12 cellular contexts compared by ENCODE assay signal in genomic region chrX:39897741-39898097, GRCh38.
DNase-seq lines count a peak whose midpoint lies in the region; ATAC-seq and TF ChIP-seq lines count a peak whose summit lies in the region.
"Had no signal": no experiment of that assay in that cellular context is flagged by ENCODE, and none has a peak within 500 bp of the region (broad histone marks: within the 10 kb centered on the region; RNA-seq: fewer than 3 reads in every experiment).

No MANE protein-coding gene starts in this region.

- peaks cover 59% of the 10 kb centered on the region for H3K4me1 ChIP-seq in HUES6 (ENCODE audit: control insufficient read depth, insufficient read depth, low read length)
- peaks cover 36% of the 10 kb centered on the region for H3K4me1 ChIP-seq in SJCRH30
- H3K4me1 ChIP-seq in fibroblast of lung (ENCODE audit: control insufficient read depth, extremely low read depth, insufficient read depth, low read length): peaks cover 4% of the 10 kb centered on the region
- peaks cover 12 to 20% of the 10 kb centered on the region in 2 experiments for H3K4me1 ChIP-seq in trophoblast cell (ENCODE audit: control insufficient read depth in 1 of 2, insufficient read depth in 2 of 2, low read length in 2 of 2)
- H3K4me1 ChIP-seq in CD8-positive, alpha-beta memory T cell (ENCODE audit: insufficient read depth, low read length): no peaks in the 10 kb centered on the region

- CTCF ChIA-PET in CD8-positive, alpha-beta memory T cell (lab: Charles Lee): no interaction called here

- H3K14ac ChIP-seq in trophoblast cell (ENCODE audit: low read length): no peak overlapping the region

- no peaks in the 10 kb centered on the region for H3K36me3 Mint-ChIP-seq in CD8-positive, alpha-beta memory T cell
- H3K36me3 Mint-ChIP-seq: CD4-positive, CD25-positive, alpha-beta regulatory T cell; stimulated activated effector memory CD8-positive, alpha-beta T cell treated with anti-CD3 and anti-CD28 coated beads, Interleukin-12 subunit alpha, Interleukin-12 subunit beta, amount 100 ng/mL, for 72 hours had no signal

- no peaks in the 10 kb centered on the region for H3K4me1 Mint-ChIP-seq in CD8-positive, alpha-beta memory T cell
- H3K4me1 Mint-ChIP-seq: CD4-positive, CD25-positive, alpha-beta regulatory T cell had no signal

- no peaks in the 10 kb centered on the region for H3K79me2 ChIP-seq in fibroblast of lung (ENCODE audit: control insufficient read depth, insufficient read depth, low read length)
- H3K79me2 ChIP-seq in trophoblast cell (ENCODE audit: control insufficient read depth, insufficient read depth, low read length, poor library complexity): peaks cover 2% of the 10 kb centered on the region

- H3K4ac ChIP-seq in trophoblast cell (ENCODE audit: low read depth, low read length): no peak overlapping the region

- H4K20me1 ChIP-seq in fibroblast of lung (ENCODE audit: control insufficient read depth, extremely low read depth, insufficient read depth, low read length): no peaks in the 10 kb centered on the region

- peaks cover 12% of the 10 kb centered on the region for H3K79me1 ChIP-seq in trophoblast cell (ENCODE audit: low read length)

- H3K9ac ChIP-seq in HUES6 (ENCODE audit: low read length): peak overlapping the region; percentile 55
- H3K9ac ChIP-seq in fibroblast of lung (ENCODE audit: insufficient read depth, low read length): no peak overlapping the region
- H3K9ac ChIP-seq in trophoblast cell (ENCODE audit: low read length): no peak overlapping the region

- no peak overlapping the region for H3K23ac ChIP-seq in trophoblast cell (ENCODE audit: low read length)

- H3K36me3 ChIP-seq in HUES6 (ENCODE audit: control insufficient read depth, insufficient read depth, low read length): no peaks in the 10 kb centered on the region
- H3K36me3 ChIP-seq in SJCRH30: no peaks in the 10 kb centered on the region
- no peaks in the 10 kb centered on the region for H3K36me3 ChIP-seq in fibroblast of lung (ENCODE audit: control insufficient read depth, insufficient read depth, low read length)
- H3K36me3 ChIP-seq in trophoblast cell (ENCODE audit: control insufficient read depth in 1 of 2, insufficient read depth in 2 of 2, low read length in 2 of 2): no peaks in the 10 kb centered on the region
- H3K36me3 ChIP-seq in CD8-positive, alpha-beta memory T cell (ENCODE audit: insufficient read depth, low read length): no peaks in the 10 kb centered on the region

- no peak overlapping the region for H3K27ac Mint-ChIP-seq in CD8-positive, alpha-beta memory T cell
- H3K27ac Mint-ChIP-seq: CD4-positive, CD25-positive, alpha-beta regulatory T cell; stimulated activated effector memory CD8-positive, alpha-beta T cell treated with anti-CD3 and anti-CD28 coated beads, Interleukin-12 subunit alpha, Interleukin-12 subunit beta, amount 100 ng/mL, for 72 hours had no signal

- no peak overlapping the region for H3K4me3 Mint-ChIP-seq in CD8-positive, alpha-beta memory T cell
- H3K4me3 Mint-ChIP-seq: stimulated activated effector memory CD8-positive, alpha-beta T cell treated with anti-CD3 and anti-CD28 coated beads, Interleukin-12 subunit alpha, Interleukin-12 subunit beta, amount 100 ng/mL, for 72 hours had no signal

- H3K18ac ChIP-seq in trophoblast cell (ENCODE audit: low read length): no peak overlapping the region

- peak overlapping the region; percentile 87 for H2BK12ac ChIP-seq in trophoblast cell (ENCODE audit: low read length)

- H3K4me2 ChIP-seq in fibroblast of lung (ENCODE audit: extremely low read depth, insufficient read depth, low read length): peak overlapping the region; percentile 23
- H3K4me2 ChIP-seq in trophoblast cell (ENCODE audit: low read length): peak overlapping the region; percentile 44

- H3K4me3 ChIP-seq in HUES6 (ENCODE audit: low read depth, low read length) (no peak overlapping the region; the same call in 1 of the 2 replicates), SJCRH30 (peak overlapping the region; percentile 43), fibroblast of lung (replicated peaks in 1 of 4; ENCODE audit: control extremely low read depth in 1 of 4, insufficient read depth in 1 of 4, low read depth in 3 of 4, low read length in 4 of 4) (no peak overlapping the region), trophoblast cell (ENCODE audit: low read depth, low read length) (no peak overlapping the region)
- no peak overlapping the region for H3K4me3 ChIP-seq in CD8-positive, alpha-beta memory T cell (ENCODE audit: low read length)

- H2BK120ac ChIP-seq in trophoblast cell (ENCODE audit: insufficient read depth, low read length, poor library complexity): no peak overlapping the region

- peaks cover 0 to 13% of the 10 kb centered on the region in 2 donors for H3K27me3 Mint-ChIP-seq in CD8-positive, alpha-beta memory T cell
- H3K27me3 Mint-ChIP-seq: CD4-positive, CD25-positive, alpha-beta regulatory T cell had no signal

- peak overlapping the region; percentile 28 for H4K91ac ChIP-seq in trophoblast cell (ENCODE audit: low read depth, low read length)

- no peak overlapping the region for H2AK5ac ChIP-seq in trophoblast cell (ENCODE audit: low read length)

- H2AFZ ChIP-seq in fibroblast of lung (ENCODE audit: low read length): no peak overlapping the region
- H2AFZ ChIP-seq in trophoblast cell (ENCODE audit: insufficient read depth, low read length, poor library complexity): no peak overlapping the region

- POLR2A ChIA-PET in CD8-positive, alpha-beta memory T cell (lab: Charles Lee): no interaction called here

- peak overlapping the region; percentile 30 for H4K12ac ChIP-seq in trophoblast cell (ENCODE audit: low read depth, low read length)

- H2BK5ac ChIP-seq in trophoblast cell (ENCODE audit: low read depth, low read length, poor library complexity): no peak overlapping the region

- H4K8ac ChIP-seq in trophoblast cell (ENCODE audit: low read depth, low read length): peak overlapping the region; percentile 28

- H3K9me3 Mint-ChIP-seq in CD8-positive, alpha-beta memory T cell: peaks cover 0 to 4% (median 0%) of the 10 kb centered on the region in 5 donors
- H3K9me3 Mint-ChIP-seq: CD4-positive, CD25-positive, alpha-beta regulatory T cell; stimulated activated effector memory CD8-positive, alpha-beta T cell treated with anti-CD3 and anti-CD28 coated beads, Interleukin-12 subunit alpha, Interleukin-12 subunit beta, amount 100 ng/mL, for 72 hours had no signal

- no peak for DNase-seq in SJCRH30
- no peak for DNase-seq in fibroblast of lung (ENCODE audit: low read depth in 2 of 2)
- no peak for DNase-seq in trophoblast cell
- no peak for DNase-seq in effector CD8-positive, alpha-beta T cell (lab: John Stamatoyannopoulos, UW)
- no peak for DNase-seq in CD8-positive, alpha-beta memory T cell
- DNase-seq: CD4-positive, CD25-positive, alpha-beta regulatory T cell; NCI-H2029; SHP77 treated with DMSO at 0.1 percent for 48 hours; stimulated activated CD4-positive, alpha-beta T cell treated with anti-CD3 and anti-CD28 coated beads, Interleukin-4, amount 100 ng/mL, for 4 hours had no signal

- no peak for TF ChIP-seq CTCF in fibroblast of lung (conservative IDR thresholded peaks at IDR 0.05 in 1 of 2, IDR thresholded peaks at IDR 0.05 in 1 of 2; ENCODE audit: low read depth in 1 of 2, low read length in 2 of 2)

- H3K27me3 ChIP-seq in HUES6 (ENCODE audit: control insufficient read depth, insufficient read depth, low read length): peaks cover 26% of the 10 kb centered on the region; the same call in 1 of the 2 replicates
- no peaks in the 10 kb centered on the region for H3K27me3 ChIP-seq in SJCRH30
- no peaks in the 10 kb centered on the region for H3K27me3 ChIP-seq in fibroblast of lung (ENCODE audit: control insufficient read depth, insufficient read depth, low read length)
- no peaks in the 10 kb centered on the region for H3K27me3 ChIP-seq in trophoblast cell (ENCODE audit: insufficient read depth, low read length)
- no peaks in the 10 kb centered on the region for H3K27me3 ChIP-seq in CD8-positive, alpha-beta memory T cell (ENCODE audit: insufficient read depth, low read length, poor library complexity, severe bottlenecking)

- H3K27ac ChIP-seq in HUES6 (ENCODE audit: low read depth, low read length): peak overlapping the region; percentile 33; the same call in 1 of the 2 replicates
- peak overlapping the region; percentile 98 for H3K27ac ChIP-seq in SJCRH30
- H3K27ac ChIP-seq in fibroblast of lung (ENCODE audit: insufficient read depth, low read length): no peak overlapping the region
- no peak overlapping the region for H3K27ac ChIP-seq in trophoblast cell (ENCODE audit: low read depth, low read length)
- H3K27ac ChIP-seq in CD8-positive, alpha-beta memory T cell (ENCODE audit: low read depth, low read length): no peak overlapping the region

- no CpG with 5 or more reads among the region's 6 CpGs for WGBS in trophoblast cell (ENCODE audit: extremely low coverage, insufficient coverage, insufficient read length)

- no peak for ATAC-seq in HG02852 (IDR thresholded peaks at IDR 0.05; ENCODE audit: unreplicated experiment)
- ATAC-seq: stimulated activated effector memory CD8-positive, alpha-beta T cell treated with anti-CD3 and anti-CD28 coated beads, Interleukin-12 subunit alpha, Interleukin-12 subunit beta, amount 100 ng/mL, for 72 hours had no signal

- no peaks in the 10 kb centered on the region; the same call in 1 of the 2 replicates for H3K9me3 ChIP-seq in HUES6 (ENCODE audit: control insufficient read depth, insufficient read depth, low read depth, low read length)
- H3K9me3 ChIP-seq in SJCRH30 (replicated peaks): no peaks in the 10 kb centered on the region
- no peaks in the 10 kb centered on the region for H3K9me3 ChIP-seq in fibroblast of lung (ENCODE audit: control insufficient read depth, insufficient read depth, low read depth, low read length)
- H3K9me3 ChIP-seq in trophoblast cell (ENCODE audit: insufficient read depth, low read depth, low read length): no peaks in the 10 kb centered on the region
- H3K9me3 ChIP-seq in CD8-positive, alpha-beta memory T cell (ENCODE audit: low read length): no peaks in the 10 kb centered on the region

Comparison
In these comparisons a context has a peak if more than half of its experiments do, and no peak if none do; other contexts are left out.
1. H3K27ac ChIP-seq: peak in HUES6 (single experiment) and SJCRH30 (single experiment); none in fibroblast of lung (single experiment), trophoblast cell (single experiment) and CD8-positive, alpha-beta memory T cell (single experiment).